In the genomic region with DNA sequence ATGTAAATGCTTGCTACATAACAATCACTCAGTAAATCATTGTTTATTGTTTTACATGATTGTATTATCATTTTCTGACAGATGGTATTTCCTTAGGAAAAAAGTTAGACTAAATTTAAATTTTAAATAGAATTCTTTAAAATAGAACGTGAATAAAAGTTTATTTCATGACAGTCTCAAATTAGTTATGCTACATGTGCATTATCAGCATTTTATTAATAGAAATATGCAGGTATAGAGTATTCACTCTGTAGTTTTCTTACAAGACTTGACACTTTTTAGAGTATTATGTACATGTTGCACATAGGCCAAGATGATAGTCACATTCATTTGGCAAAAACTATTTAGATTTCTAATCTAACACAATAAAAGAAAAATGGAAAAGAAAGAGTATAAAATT, we compare ENCODE assay signal across 24 cellular contexts.
"Had no signal": no experiment of that assay in that cellular context is flagged by ENCODE, and none has a peak within 500 bp of the region (broad histone marks: within the 10 kb centered on the region; RNA-seq: fewer than 3 reads in every experiment).

No MANE protein-coding gene starts in this region.

- H3K36me3 ChIP-seq: esophagus muscularis mucosa, gastroesophageal sphincter, heart left ventricle, left lung, lower lobe of right lung had no signal

- H3K27ac ChIP-seq: coronary artery, dorsolateral prefrontal cortex, esophagus muscularis mucosa, foreskin keratinocyte, gastroesophageal sphincter, heart left ventricle, hepatocyte, left lung, lower lobe of right lung had no signal

- H2AFZ ChIP-seq: hepatocyte had no signal

- H3K79me2 ChIP-seq: hepatocyte had no signal

- FAIRE-seq: colon, endothelial cell of umbilical vein, frontal cortex, keratinocyte had no signal

- DNase-seq: dermis blood vessel endothelial cell; dorsolateral prefrontal cortex; effector CD4-positive, alpha-beta T cell; effector memory CD4-positive, alpha-beta T cell; foreskin keratinocyte; heart left ventricle; hypothalamus; immature natural killer cell; left cardiac atrium; left lung; left ventricle myocardium superior; lower lobe of right lung; mesenchymal stem cell; mucosa of descending colon; naive B cell had no signal

- H3K36me3 Mint-ChIP-seq: immature natural killer cell, mesothelial cell of epicardium had no signal

- H3K4me3 Mint-ChIP-seq: immature natural killer cell, mesothelial cell of epicardium, naive B cell had no signal

- H3K27ac Mint-ChIP-seq: immature natural killer cell, mesothelial cell of epicardium had no signal

- H3K27me3 ChIP-seq: dorsolateral prefrontal cortex, esophagus muscularis mucosa, foreskin keratinocyte, gastroesophageal sphincter, heart left ventricle, hepatocyte, left lung had no signal

- H3K9me3 ChIP-seq: esophagus muscularis mucosa, gastroesophageal sphincter, heart left ventricle, left lung, lower lobe of right lung, mucosa of descending colon had no signal

- H3K4me3 ChIP-seq: coronary artery, dorsolateral prefrontal cortex, esophagus muscularis mucosa, gastroesophageal sphincter, heart left ventricle, hepatocyte, left lung, lower lobe of right lung, mucosa of descending colon had no signal

- H3K27me3 Mint-ChIP-seq: naive B cell had no signal

- H3K4me2 ChIP-seq: hepatocyte had no signal

- H3K9me3 Mint-ChIP-seq: immature natural killer cell, mesothelial cell of epicardium, naive B cell had no signal

- H3K4me1 Mint-ChIP-seq: immature natural killer cell, mesothelial cell of epicardium, naive B cell had no signal

- ATAC-seq: foreskin keratinocyte, gastroesophageal sphincter, heart left ventricle, left cardiac atrium, left lung, left ventricle myocardium superior, lower lobe of right lung, mucosa of descending colon had no signal

- H3K4me1 ChIP-seq: esophagus muscularis mucosa, foreskin keratinocyte, gastroesophageal sphincter, heart left ventricle, left lung, lower lobe of right lung had no signal
